Comparison of ENCODE assay signal across 19 cellular contexts in the genomic region with DNA sequence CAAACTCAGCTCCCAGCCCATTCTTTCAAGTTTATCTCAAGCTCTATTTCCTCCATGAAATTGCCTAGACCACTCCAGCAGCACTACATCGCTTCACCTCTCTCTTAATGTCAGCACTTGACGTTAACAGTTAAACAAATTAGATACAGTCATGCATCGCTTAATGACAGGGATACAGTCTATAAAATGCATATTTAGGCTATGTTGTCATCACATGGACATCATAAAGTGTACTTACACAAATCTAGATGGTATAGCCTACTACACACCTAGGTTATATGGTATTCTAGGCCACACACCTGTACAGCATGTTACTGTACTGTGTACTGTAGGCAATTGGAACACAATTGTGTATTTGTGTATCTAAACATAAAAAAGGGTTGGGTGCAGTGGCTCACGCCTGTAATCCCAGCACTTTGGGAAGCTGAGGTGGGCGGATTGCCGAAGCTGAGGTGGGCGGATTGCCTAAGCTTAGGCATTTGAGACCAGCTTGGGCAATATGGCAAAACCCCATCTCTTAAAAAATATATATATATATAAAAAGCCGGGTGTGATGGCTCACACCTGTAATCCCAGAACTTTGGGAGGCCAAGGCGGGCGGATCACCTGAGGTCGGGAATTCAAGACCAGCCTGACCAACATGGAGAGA.
"Had no signal": no experiment of that assay in that cellular context is flagged by ENCODE, and none has a peak within 500 bp of the region (broad histone marks: within the 10 kb centered on the region; RNA-seq: fewer than 3 reads in every experiment).

No MANE protein-coding gene starts in this region.

- DNase-seq: effector memory CD8-positive, alpha-beta T cell; gastrocnemius medialis; heart right ventricle; left ventricle myocardium inferior; lower lobe of right lung; nucleus accumbens; ovary; sigmoid colon; stimulated activated CD8-positive, alpha-beta memory T cell treated with anti-CD3 and anti-CD28 coated beads, Interleukin-4, amount 100 ng/mL, for 48 hours; stimulated activated naive CD8-positive, alpha-beta T cell treated with anti-CD3 and anti-CD28 coated beads, Interleukin-15, Interleukin-2, amounts not matched to agents 100 U/mL and 50 U/mL, for 24 hours; thyroid gland; upper lobe of left lung had no signal

- H3K36me3 ChIP-seq: esophagus muscularis mucosa, gastrocnemius medialis, heart right ventricle, left ventricle myocardium inferior, lower lobe of right lung, neural progenitor cell, ovary, right atrium auricular region, sigmoid colon, suprapubic skin, thyroid gland, upper lobe of left lung, vagina had no signal

- H3K27ac ChIP-seq: epithelial cell of prostate, esophagus muscularis mucosa, gastrocnemius medialis, heart right ventricle, left ventricle myocardium inferior, lower lobe of right lung, neural progenitor cell, ovary, right atrium auricular region, sigmoid colon, skin epidermis, suprapubic skin, thyroid gland, upper lobe of left lung, vagina had no signal

- H3K4me3 ChIP-seq: esophagus muscularis mucosa, gastrocnemius medialis, heart right ventricle, left ventricle myocardium inferior, lower lobe of right lung, neural progenitor cell, ovary, right atrium auricular region, sigmoid colon, skin epidermis, suprapubic skin, thyroid gland, upper lobe of left lung, vagina had no signal

- H3K4me1 ChIP-seq: esophagus muscularis mucosa, gastrocnemius medialis, heart right ventricle, left ventricle myocardium inferior, lower lobe of right lung, neural progenitor cell, right atrium auricular region, sigmoid colon, suprapubic skin, thyroid gland, upper lobe of left lung had no signal

- H3K9me3 ChIP-seq: esophagus muscularis mucosa, gastrocnemius medialis, heart right ventricle, left ventricle myocardium inferior, lower lobe of right lung, ovary, right atrium auricular region, sigmoid colon, suprapubic skin, thyroid gland, upper lobe of left lung, vagina had no signal

- H3K27me3 ChIP-seq: esophagus muscularis mucosa, gastrocnemius medialis, heart right ventricle, neural progenitor cell, ovary, right atrium auricular region, sigmoid colon, suprapubic skin, thyroid gland, upper lobe of left lung, vagina had no signal
